ENCODE assay signal across 12 cellular contexts in genomic region chr4:6225469-6225868, GRCh38. TPM values are rescaled to one million over a fixed set of nuclear protein-coding genes. Genes with fewer than 3 reads are reported as not detected.
DNase-seq lines count a peak whose midpoint lies in the region; ATAC-seq and TF ChIP-seq lines count a peak whose summit lies in the region.
"Had no signal": no experiment of that assay in that cellular context is flagged by ENCODE, and none has a peak within 500 bp of the region (broad histone marks: within the 10 kb centered on the region; RNA-seq: fewer than 3 reads in every experiment).

No MANE protein-coding gene starts in this region.

- H3K4me1 Mint-ChIP-seq in WTC11 = peaks cover 2% of the 10 kb centered on the region; the same call in 1 of the 2 replicates

- peaks cover 18% of the 10 kb centered on the region for H3K27me3 Mint-ChIP-seq in WTC11 (ENCODE audit: low read depth)

- no peaks in the 10 kb centered on the region for H3K4me1 ChIP-seq in HEK293 (ENCODE audit: control insufficient read depth, insufficient read depth, low read length)

- H3K36me3 ChIP-seq in HEK293 (ENCODE audit: control insufficient read depth in 2 of 2, insufficient read depth in 1 of 2, low read length in 2 of 2) = no peaks in the 10 kb centered on the region
- H3K36me3 ChIP-seq: spleen had no signal

- POLR2A ChIA-PET in HEK293 (lab: Yijun Ruan, JAX) = no interaction called here
- POLR2A ChIA-PET in WTC11 (lab: Charles Lee) = no interaction called here

- H3K9me3 Mint-ChIP-seq in WTC11 = peaks cover 4% of the 10 kb centered on the region; the same call in 1 of the 2 replicates
- H3K9me3 Mint-ChIP-seq: CD4-positive, alpha-beta T cell had no signal

- CTCF ChIA-PET in HEK293 (lab: Yijun Ruan, JAX) (interaction anchor here (0.6 to 1.4 kb wide), 4 partner anchors 26 to 1737 kb away, joined by 3 to 5 read pairs (median 4); no protein-coding TSS in a partner anchor), WTC11 (lab: Charles Lee) (interaction anchor here (0.8 to 1.7 kb wide), 5 partner anchors 25 to 227 kb away, joined by 3 to 5 read pairs (median 3); no protein-coding TSS in a partner anchor)

- in situ Hi-C loops in ACHN (cut with HindIII; ENCODE audit: low pct_ligation_motif_present, low pct_unique_long_range_greater_than_20kb, low sequenced_read_pairs) = no loop called here

- no peak overlapping the region for H3K4me3 Mint-ChIP-seq in WTC11
- H3K4me3 Mint-ChIP-seq: CD4-positive, alpha-beta T cell had no signal

- ATAC-seq in WTC11 (peak; percentile 38), HG03039 (IDR thresholded peaks at IDR 0.05; ENCODE audit: unreplicated experiment) (no peak)

- H3K27ac ChIP-seq in HEK293 (ENCODE audit: extremely low read depth, low read depth, low read length) = no peak overlapping the region
- H3K27ac ChIP-seq: spleen had no signal

- DNase-seq in ACHN = peak; percentile 33
- peak; percentile 73 for DNase-seq in WTC11 (ENCODE audit: low spot score)
- DNase-seq in iPS-NIHi7 (ENCODE audit: extremely low spot score) = peak; percentile 76
- no peak for DNase-seq in stimulated activated CD4-positive, alpha-beta T cell treated with anti-CD3 and anti-CD28 coated beads, Interleukin-2, amount 100 ng/mL, for 48 hours
- no peak for DNase-seq in NCI-H510A treated with DMSO at 0.1 percent for 48 hours (lab: John Stamatoyannopoulos, UW)
- DNase-seq in NCI-H446 (lab: John Stamatoyannopoulos, UW) = no peak
- DNase-seq: NCI-H526, spleen had no signal

- H3K36me3 Mint-ChIP-seq in WTC11 = no peaks in the 10 kb centered on the region

- TF ChIP-seq CTCF in HEK293 (tag by site-specific recombination; IDR thresholded peaks at IDR 0.05) (no peak), WTC11 (IDR thresholded peaks at IDR 0.05) (no peak)

- H3K27ac Mint-ChIP-seq in WTC11 = no peak overlapping the region
- H3K27ac Mint-ChIP-seq: CD4-positive, alpha-beta T cell had no signal

- H3K4me3 ChIP-seq in HEK293 (ENCODE audit: low read depth, low read length) = no peak overlapping the region
- H3K4me3 ChIP-seq: dorsolateral prefrontal cortex, spleen had no signal

- H3K9me3 ChIP-seq in HEK293 (ENCODE audit: control insufficient read depth, insufficient read depth, low read depth, low read length) = no peaks in the 10 kb centered on the region

TF ChIP-seq in HEK293, 187 proteins besides CTCF, POLR2A, EP300 and RAD21:
- TF ChIP-seq, protein P1, sequence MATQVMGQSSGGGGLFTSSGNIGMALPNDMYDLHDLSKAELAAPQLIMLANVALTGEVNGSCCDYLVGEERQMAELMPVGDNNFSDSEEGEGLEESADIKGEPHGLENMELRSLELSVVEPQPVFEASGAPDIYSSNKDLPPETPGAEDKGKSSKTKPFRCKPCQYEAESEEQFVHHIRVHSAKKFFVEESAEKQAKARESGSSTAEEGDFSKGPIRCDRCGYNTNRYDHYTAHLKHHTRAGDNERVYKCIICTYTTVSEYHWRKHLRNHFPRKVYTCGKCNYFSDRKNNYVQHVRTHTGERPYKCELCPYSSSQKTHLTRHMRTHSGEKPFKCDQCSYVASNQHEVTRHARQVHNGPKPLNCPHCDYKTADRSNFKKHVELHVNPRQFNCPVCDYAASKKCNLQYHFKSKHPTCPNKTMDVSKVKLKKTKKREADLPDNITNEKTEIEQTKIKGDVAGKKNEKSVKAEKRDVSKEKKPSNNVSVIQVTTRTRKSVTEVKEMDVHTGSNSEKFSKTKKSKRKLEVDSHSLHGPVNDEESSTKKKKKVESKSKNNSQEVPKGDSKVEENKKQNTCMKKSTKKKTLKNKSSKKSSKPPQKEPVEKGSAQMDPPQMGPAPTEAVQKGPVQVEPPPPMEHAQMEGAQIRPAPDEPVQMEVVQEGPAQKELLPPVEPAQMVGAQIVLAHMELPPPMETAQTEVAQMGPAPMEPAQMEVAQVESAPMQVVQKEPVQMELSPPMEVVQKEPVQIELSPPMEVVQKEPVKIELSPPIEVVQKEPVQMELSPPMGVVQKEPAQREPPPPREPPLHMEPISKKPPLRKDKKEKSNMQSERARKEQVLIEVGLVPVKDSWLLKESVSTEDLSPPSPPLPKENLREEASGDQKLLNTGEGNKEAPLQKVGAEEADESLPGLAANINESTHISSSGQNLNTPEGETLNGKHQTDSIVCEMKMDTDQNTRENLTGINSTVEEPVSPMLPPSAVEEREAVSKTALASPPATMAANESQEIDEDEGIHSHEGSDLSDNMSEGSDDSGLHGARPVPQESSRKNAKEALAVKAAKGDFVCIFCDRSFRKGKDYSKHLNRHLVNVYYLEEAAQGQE (tag by site-specific recombination; IDR thresholded peaks at IDR 0.05) = peak; percentile 93
- TF ChIP-seq ZNF610 (tag by site-specific recombination; IDR thresholded peaks at IDR 0.05; ENCODE audit: borderline replicate concordance) (no peak), ZNF600 (tag by site-specific recombination; IDR thresholded peaks at IDR 0.05) (no peak), ZNF404 (tag by site-specific recombination; IDR thresholded peaks at IDR 0.05) (no peak)

TF ChIP-seq in WTC11, 78 proteins besides CTCF, POLR2A, EP300 and RAD21 (continues in another document):
- TF ChIP-seq ZNF138 (CRISPR knock-in tag; conservative IDR thresholded peaks at IDR 0.05) (no peak), ZBTB21 (CRISPR knock-in tag; IDR thresholded peaks at IDR 0.05; ENCODE audit: borderline replicate concordance) (no peak), AFF4 (CRISPR knock-in tag; IDR thresholded peaks at IDR 0.05; ENCODE audit: borderline replicate concordance) (no peak), CREM (CRISPR knock-in tag; IDR thresholded peaks at IDR 0.05) (no peak), MXD4 (CRISPR knock-in tag; IDR thresholded peaks at IDR 0.05; ENCODE audit: borderline replicate concordance) (no peak), E2F1 (CRISPR knock-in tag; IDR thresholded peaks at IDR 0.05) (no peak), HMGXB4 (CRISPR knock-in tag; IDR thresholded peaks at IDR 0.05) (no peak), RORB (CRISPR knock-in tag; IDR thresholded peaks at IDR 0.05) (no peak), JUN (CRISPR knock-in tag; IDR thresholded peaks at IDR 0.05) (0 out of 2 replicates have a peak, but pooled peaks have one; percentile 14)
- TF ChIP-seq, protein P2, sequence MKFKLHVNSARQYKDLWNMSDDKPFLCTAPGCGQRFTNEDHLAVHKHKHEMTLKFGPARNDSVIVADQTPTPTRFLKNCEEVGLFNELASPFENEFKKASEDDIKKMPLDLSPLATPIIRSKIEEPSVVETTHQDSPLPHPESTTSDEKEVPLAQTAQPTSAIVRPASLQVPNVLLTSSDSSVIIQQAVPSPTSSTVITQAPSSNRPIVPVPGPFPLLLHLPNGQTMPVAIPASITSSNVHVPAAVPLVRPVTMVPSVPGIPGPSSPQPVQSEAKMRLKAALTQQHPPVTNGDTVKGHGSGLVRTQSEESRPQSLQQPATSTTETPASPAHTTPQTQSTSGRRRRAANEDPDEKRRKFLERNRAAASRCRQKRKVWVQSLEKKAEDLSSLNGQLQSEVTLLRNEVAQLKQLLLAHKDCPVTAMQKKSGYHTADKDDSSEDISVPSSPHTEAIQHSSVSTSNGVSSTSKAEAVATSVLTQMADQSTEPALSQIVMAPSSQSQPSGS (CRISPR knock-in tag; IDR thresholded peaks at IDR 0.05; ENCODE audit: borderline replicate concordance, low read depth) = no peak

RNA-seq across cellular contexts. Expression of gene JAKMIP1, which starts 25.1 kb away (rescaled TPM):
- total RNA-seq in WTC11 (2021) = 4.0 to 5.6 TPM (median 5.4 TPM) in 3 replicates

RNA-seq across cellular contexts. Expression of gene WFS1, which starts 44.2 kb away (rescaled TPM):
- 33.0 to 35.8 TPM (median 34.7 TPM) in 3 replicates for total RNA-seq in WTC11 (2021)

Comparison
In these comparisons a context has a peak if more than half of its experiments do, and no peak if none do; other contexts are left out.
1. DNase-seq: peak in ACHN (single experiment), WTC11 (single experiment) and iPS-NIHi7 (single experiment); none in stimulated activated CD4-positive, alpha-beta T cell treated with anti-CD3 and anti-CD28 coated beads, Interleukin-2, amount 100 ng/mL, for 48 hours (0 of 2), NCI-H510A treated with DMSO at 0.1 percent for 48 hours (single experiment) and NCI-H446 (0 of 2).